13 cellular contexts compared by ENCODE assay signal in the genomic region with DNA sequence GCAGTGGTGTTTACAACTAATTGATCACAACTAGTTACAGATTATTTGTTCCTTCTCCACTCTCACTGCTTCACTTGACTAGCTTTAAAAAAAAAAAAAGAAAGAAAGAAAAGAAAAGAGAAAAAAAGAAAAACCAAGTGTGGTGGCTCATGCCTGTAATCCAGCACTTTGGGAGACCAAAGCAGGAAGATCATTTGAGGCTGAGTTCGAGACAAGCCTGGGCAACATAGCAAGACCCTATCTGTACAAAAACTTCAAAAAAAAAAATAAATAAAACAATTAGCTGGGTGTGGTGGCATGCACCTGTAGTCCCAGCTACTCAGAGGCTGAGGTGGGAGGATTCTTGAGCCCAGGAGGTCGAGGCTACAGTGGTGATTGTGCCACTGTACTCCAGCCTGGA. TPM values are rescaled to one million over a fixed set of nuclear protein-coding genes. Genes with fewer than 3 reads are reported as not detected.
DNase-seq lines count a peak whose midpoint lies in the region; ATAC-seq and TF ChIP-seq lines count a peak whose summit lies in the region.
"Had no signal": no experiment of that assay in that cellular context is flagged by ENCODE, and none has a peak within 500 bp of the region (broad histone marks: within the 10 kb centered on the region; RNA-seq: fewer than 3 reads in every experiment).

No MANE protein-coding gene starts in this region.

- H3K9me2 ChIP-seq in SU-DHL-6 (replicated peaks; ENCODE audit: insufficient read depth, low read length), result no peaks in the 10 kb centered on the region

- peaks cover 36 to 48% (median 42%) of the 10 kb centered on the region in 10 experiments for H3K4me1 ChIP-seq in BLaER1 treated with 17β-estradiol and CSF1 and Interleukin-3, amounts not matched to agents 10 nM and 100 nM
- H3K4me1 ChIP-seq in Caco-2, result peaks cover 46% of the 10 kb centered on the region
- H3K4me1 ChIP-seq in naive thymus-derived CD4-positive, alpha-beta T cell (ENCODE audit: control insufficient read depth in 2 of 2, insufficient read depth in 2 of 2, low read length in 2 of 2), result peaks cover 10 to 28% of the 10 kb centered on the region in 2 donors
- H3K4me1 ChIP-seq in esophagus muscularis mucosa, result peaks cover 16 to 85% (median 75%) of the 10 kb centered on the region in 4 donors

- DNase-seq in Caco-2 (no peak), T-helper 1 cell (no peak), esophagus muscularis mucosa (ENCODE audit: extremely low spot score) (no peak), dermis blood vessel endothelial cell (no peak), inferior parietal cortex (ENCODE audit: extremely low spot score) (no peak)
- DNase-seq in naive thymus-derived CD4-positive, alpha-beta T cell, result no peak
- DNase-seq: DMS53, NCI-H1092, NCI-H69 had no signal

- TF ChIP-seq CTCF in Caco-2 (IDR thresholded peaks at IDR 0.05; ENCODE audit: insufficient read depth in 1 of 2, low read depth in 1 of 2, low read length in 1 of 2, severe bottlenecking in 1 of 2, unreplicated experiment in 1 of 2), result no peak
- TF ChIP-seq CTCF in SU-DHL-6 (IDR thresholded peaks at IDR 0.05; ENCODE audit: insufficient read depth, low read length, poor library complexity, severe bottlenecking), result no peak
- TF ChIP-seq CTCF in esophagus muscularis mucosa (IDR thresholded peaks at IDR 0.05), result no peak

- H3K27me3 ChIP-seq in BLaER1 treated with 17β-estradiol and CSF1 and Interleukin-3, amounts not matched to agents 10 nM and 100 nM, result no peaks in the 10 kb centered on the region
- no peaks in the 10 kb centered on the region for H3K27me3 ChIP-seq in Caco-2 (replicated peaks; ENCODE audit: control insufficient read depth, insufficient read depth, low read length)
- no peaks in the 10 kb centered on the region for H3K27me3 ChIP-seq in SU-DHL-6 (ENCODE audit: low read length)
- no peaks in the 10 kb centered on the region for H3K27me3 ChIP-seq in naive thymus-derived CD4-positive, alpha-beta T cell (ENCODE audit: control insufficient read depth in 2 of 2, insufficient read depth in 2 of 2, low read length in 2 of 2)
- no peaks in the 10 kb centered on the region for H3K27me3 ChIP-seq in esophagus muscularis mucosa

- peak overlapping the region in 10 of 11 experiments; percentile 50 to 98 (median 91); a peak in 13 of 22 replicates for H3K4me2 ChIP-seq in BLaER1 treated with 17β-estradiol and CSF1 and Interleukin-3, amounts not matched to agents 10 nM and 100 nM
- peak overlapping the region; percentile 98 for H3K4me2 ChIP-seq in SU-DHL-6 (ENCODE audit: low read depth, low read length, poor library complexity, severe bottlenecking)

- peaks cover 15 to 71% (median 48%) of the 10 kb centered on the region in 11 experiments; a peak in 20 of 22 replicates for H4K20me1 ChIP-seq in BLaER1 treated with 17β-estradiol and CSF1 and Interleukin-3, amounts not matched to agents 10 nM and 100 nM
- 0 out of 2 replicates have a peak, but pooled peaks cover 8% of the 10 kb centered on the region for H4K20me1 ChIP-seq in SU-DHL-6 (ENCODE audit: low read depth, low read length)

- intact Hi-C loops in Caco-2 (cut with micrococcal nuclease; ENCODE audit: unreplicated experiment) (loop anchor here (2.0 kb wide), 1 partner anchor 26 kb away; no protein-coding TSS in a partner anchor), esophagus muscularis mucosa (cut with DNase I) (no loop called here)
- intact Hi-C loops in naive thymus-derived CD4-positive, alpha-beta T cell (cut with micrococcal nuclease), result no loop called here

- no peaks in the 10 kb centered on the region for H3K9me3 ChIP-seq in BLaER1 treated with 17β-estradiol and CSF1 and Interleukin-3, amounts not matched to agents 10 nM and 100 nM (replicated peaks in 1 of 11)
- H3K9me3 ChIP-seq in Caco-2, result no peaks in the 10 kb centered on the region
- H3K9me3 ChIP-seq in SU-DHL-6 (ENCODE audit: insufficient read depth, low read length), result no peaks in the 10 kb centered on the region
- no peaks in the 10 kb centered on the region for H3K9me3 ChIP-seq in naive thymus-derived CD4-positive, alpha-beta T cell (ENCODE audit: control insufficient read depth in 2 of 3, low read length in 3 of 3)
- no peaks in the 10 kb centered on the region for H3K9me3 ChIP-seq in esophagus muscularis mucosa
- H3K9me3 ChIP-seq: HAP-1 had no signal

- H3K27ac ChIP-seq in BLaER1 treated with 17β-estradiol and CSF1 and Interleukin-3, amounts not matched to agents 10 nM and 100 nM, result no peak overlapping the region
- H3K27ac ChIP-seq in SU-DHL-6 (ENCODE audit: low read depth, low read length) (0 out of 2 replicates have a peak overlapping the region, but pooled peaks have one; percentile 90), esophagus muscularis mucosa (replicated peaks in 1 of 4) (peak overlapping the region in 2 of 4 donors; percentile 52 to 77)
- H3K27ac ChIP-seq in naive thymus-derived CD4-positive, alpha-beta T cell (ENCODE audit: low read depth, low read length), result no peak overlapping the region
- H3K27ac ChIP-seq: SK-N-MC had no signal

- CTCF ChIA-PET in Caco-2 (lab: Charles Lee), result no interaction called here
- CTCF ChIA-PET in naive thymus-derived CD4-positive, alpha-beta T cell (lab: Charles Lee), result no interaction called here

- no peak for TF ChIP-seq POLR2A in esophagus muscularis mucosa (IDR thresholded peaks at IDR 0.05; ENCODE audit: low read depth)

- H3K27ac Mint-ChIP-seq in Caco-2 (ENCODE audit: unreplicated experiment), result peak overlapping the region; percentile 27
- H3K27ac Mint-ChIP-seq in naive thymus-derived CD4-positive, alpha-beta T cell, result peak overlapping the region in 3 of 9 donors; percentile 8 to 83 (median 80)

- peaks cover 10% of the 10 kb centered on the region for H3K9me3 Mint-ChIP-seq in Caco-2 (ENCODE audit: unreplicated experiment)
- peaks cover 0 to 1% (median 0%) of the 10 kb centered on the region in 11 donors for H3K9me3 Mint-ChIP-seq in naive thymus-derived CD4-positive, alpha-beta T cell

- peaks cover 34% of the 10 kb centered on the region for H3F3A ChIP-seq in SU-DHL-6 (ENCODE audit: insufficient read depth)

- POLR2A ChIA-PET in Caco-2 (lab: Charles Lee), result no interaction called here
- POLR2A ChIA-PET in naive thymus-derived CD4-positive, alpha-beta T cell (lab: Charles Lee), result interaction anchor here (0.6 to 1.2 kb wide), 3 partner anchors 26 to 113 kb away, joined by 3 read pairs; no protein-coding TSS in a partner anchor

- H3K79me2 ChIP-seq in SU-DHL-6 (ENCODE audit: insufficient read depth, low read length), result peaks cover 80% of the 10 kb centered on the region

- no peak for TF ChIP-seq EP300 in esophagus muscularis mucosa (IDR thresholded peaks at IDR 0.05)

- ATAC-seq in naive thymus-derived CD4-positive, alpha-beta T cell, result no peak

- H3K4me3 Mint-ChIP-seq in Caco-2 (ENCODE audit: unreplicated experiment), result no peak overlapping the region
- H3K4me3 Mint-ChIP-seq in naive thymus-derived CD4-positive, alpha-beta T cell, result peak overlapping the region in 7 of 10 donors; percentile 25 to 47 (median 36)

- no peak overlapping the region for H2AFZ ChIP-seq in SU-DHL-6 (ENCODE audit: low read depth, low read length, severe bottlenecking)

- H3K27me3 Mint-ChIP-seq in Caco-2 (ENCODE audit: insufficient read depth, unreplicated experiment), result no peaks in the 10 kb centered on the region
- H3K27me3 Mint-ChIP-seq in naive thymus-derived CD4-positive, alpha-beta T cell, result no peaks in the 10 kb centered on the region

- no peak overlapping the region for H3K9ac ChIP-seq in BLaER1 treated with 17β-estradiol and CSF1 and Interleukin-3, amounts not matched to agents 10 nM and 100 nM
- no peak overlapping the region for H3K9ac ChIP-seq in SU-DHL-6 (ENCODE audit: low read length)

- peaks cover 43% of the 10 kb centered on the region for H3K4me1 Mint-ChIP-seq in Caco-2 (ENCODE audit: low read depth, unreplicated experiment)
- H3K4me1 Mint-ChIP-seq in naive thymus-derived CD4-positive, alpha-beta T cell, result peaks cover 23 to 50% (median 39%) of the 10 kb centered on the region in 7 donors

- peaks cover 0 to 5% (median 0%) of the 10 kb centered on the region in 11 experiments; a peak in 1 of 22 replicates for H3K36me3 ChIP-seq in BLaER1 treated with 17β-estradiol and CSF1 and Interleukin-3, amounts not matched to agents 10 nM and 100 nM
- H3K36me3 ChIP-seq in Caco-2 (ENCODE audit: control insufficient read depth, insufficient read depth, low read length) (no peaks in the 10 kb centered on the region), SU-DHL-6 (ENCODE audit: low read length) (no peaks in the 10 kb centered on the region), esophagus muscularis mucosa (no peaks in the 10 kb centered on the region)
- H3K36me3 ChIP-seq in naive thymus-derived CD4-positive, alpha-beta T cell (ENCODE audit: control insufficient read depth in 2 of 3, insufficient read depth in 3 of 3, low read length in 3 of 3), result peaks cover 0 to 4% (median 0%) of the 10 kb centered on the region in 3 experiments

- BruUV-seq in Caco-2 (replicated peaks; lab: Mats Ljungman, UMichigan), result no TSS peak

- H3K36me3 Mint-ChIP-seq in Caco-2 (ENCODE audit: insufficient read depth, unreplicated experiment), result peaks cover 20% of the 10 kb centered on the region
- H3K36me3 Mint-ChIP-seq in naive thymus-derived CD4-positive, alpha-beta T cell, result peaks cover 0 to 10% (median 4%) of the 10 kb centered on the region in 5 donors

- H3K4me3 ChIP-seq in BLaER1 treated with 17β-estradiol and CSF1 and Interleukin-3, amounts not matched to agents 10 nM and 100 nM, result no peak overlapping the region
- no peak overlapping the region for H3K4me3 ChIP-seq in Caco-2 (ENCODE audit: low read depth, low read length)
- no peak overlapping the region for H3K4me3 ChIP-seq in SU-DHL-6 (ENCODE audit: insufficient read depth, low read length, poor library complexity, severe bottlenecking)
- no peak overlapping the region for H3K4me3 ChIP-seq in naive thymus-derived CD4-positive, alpha-beta T cell (ENCODE audit: low read length)
- no peak overlapping the region for H3K4me3 ChIP-seq in esophagus muscularis mucosa
- H3K4me3 ChIP-seq: HAP-1, SK-N-MC had no signal

- 97% methylated on average over 2 of the region's 2 CpGs for WGBS in esophagus muscularis mucosa

RNA-seq across cellular contexts. Expression of a gene that starts 4.2 kb away (rescaled TPM):
- total RNA-seq in Caco-2 (2022) (50.6 and 51.8 TPM in 2 replicates), esophagus muscularis mucosa (10 to 100 TPM; 36.1 to 73.4 (median 54.8) TPM), dermis blood vessel endothelial cell (91.0 and 185 TPM in 2 replicates)
- total RNA-seq in naive thymus-derived CD4-positive, alpha-beta T cell, result 10 to 100 TPM in 4 of 5 experiments, 1 to 10 TPM in 1; 9.7 to 16.4 (median 12.1) TPM
- polyA plus RNA-seq in naive thymus-derived CD4-positive, alpha-beta T cell, result 1 to 10 TPM; 3.0 to 6.2 TPM

RNA-seq across cellular contexts. Expression of a gene that starts 58.7 kb away (rescaled TPM):
- total RNA-seq in Caco-2 (2022), result 124 and 126 TPM in 2 replicates
- 10 to 100 TPM; 31.9 to 56.5 (median 35.1) TPM for total RNA-seq in naive thymus-derived CD4-positive, alpha-beta T cell
- polyA plus RNA-seq in naive thymus-derived CD4-positive, alpha-beta T cell, result 10 to 100 TPM; 61.1 to 82.0 TPM
- 10 to 100 TPM; 23.3 to 32.6 (median 24.0) TPM for total RNA-seq in esophagus muscularis mucosa
- 14.1 and 26.7 TPM in 2 replicates for total RNA-seq in dermis blood vessel endothelial cell

RNA-seq across cellular contexts. Expression of a gene that starts 58.7 kb away (rescaled TPM):
- total RNA-seq in Caco-2 (2022), result 119 and 124 TPM in 2 replicates
- 100 to 1,000 TPM in 3 of 5 experiments, 10 to 100 TPM in 2; 53.3 to 142 (median 133) TPM for total RNA-seq in naive thymus-derived CD4-positive, alpha-beta T cell
- polyA plus RNA-seq in naive thymus-derived CD4-positive, alpha-beta T cell, result 100 to 1,000 TPM; 178 to 210 TPM
- 10 to 100 TPM; 59.8 to 94.4 (median 69.4) TPM for total RNA-seq in esophagus muscularis mucosa
- 89.9 and 160 TPM in 2 replicates for total RNA-seq in dermis blood vessel endothelial cell
